Comparison of ENCODE assay signal across 1 cellular context in the genomic region with DNA sequence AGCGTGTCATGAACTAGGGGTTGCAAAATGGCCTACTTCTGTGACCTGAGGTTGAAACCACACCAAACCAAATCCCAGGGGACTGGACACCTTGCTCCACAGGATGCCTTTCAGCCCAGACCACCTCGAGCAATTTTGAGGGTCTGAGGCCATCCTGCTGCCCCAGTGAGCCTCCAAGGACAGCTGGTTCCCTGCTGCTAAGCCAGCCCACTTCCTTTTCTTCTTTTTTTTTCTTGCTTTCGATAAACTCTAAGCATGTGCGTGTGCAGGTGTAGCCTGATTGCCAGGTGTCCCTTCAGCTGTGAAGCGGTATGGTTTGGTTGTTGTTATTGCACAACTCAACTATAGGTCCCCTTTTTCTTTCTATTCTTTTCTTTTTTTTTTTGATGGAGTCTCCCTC.
TF ChIP-seq lines count a peak whose summit lies in the region.

No MANE protein-coding gene starts in this region.

TF ChIP-seq in GM23338, 12 proteins besides CTCF, POLR2A, EP300 and RAD21 (continued from another document):
- TF ChIP-seq, protein P1, sequence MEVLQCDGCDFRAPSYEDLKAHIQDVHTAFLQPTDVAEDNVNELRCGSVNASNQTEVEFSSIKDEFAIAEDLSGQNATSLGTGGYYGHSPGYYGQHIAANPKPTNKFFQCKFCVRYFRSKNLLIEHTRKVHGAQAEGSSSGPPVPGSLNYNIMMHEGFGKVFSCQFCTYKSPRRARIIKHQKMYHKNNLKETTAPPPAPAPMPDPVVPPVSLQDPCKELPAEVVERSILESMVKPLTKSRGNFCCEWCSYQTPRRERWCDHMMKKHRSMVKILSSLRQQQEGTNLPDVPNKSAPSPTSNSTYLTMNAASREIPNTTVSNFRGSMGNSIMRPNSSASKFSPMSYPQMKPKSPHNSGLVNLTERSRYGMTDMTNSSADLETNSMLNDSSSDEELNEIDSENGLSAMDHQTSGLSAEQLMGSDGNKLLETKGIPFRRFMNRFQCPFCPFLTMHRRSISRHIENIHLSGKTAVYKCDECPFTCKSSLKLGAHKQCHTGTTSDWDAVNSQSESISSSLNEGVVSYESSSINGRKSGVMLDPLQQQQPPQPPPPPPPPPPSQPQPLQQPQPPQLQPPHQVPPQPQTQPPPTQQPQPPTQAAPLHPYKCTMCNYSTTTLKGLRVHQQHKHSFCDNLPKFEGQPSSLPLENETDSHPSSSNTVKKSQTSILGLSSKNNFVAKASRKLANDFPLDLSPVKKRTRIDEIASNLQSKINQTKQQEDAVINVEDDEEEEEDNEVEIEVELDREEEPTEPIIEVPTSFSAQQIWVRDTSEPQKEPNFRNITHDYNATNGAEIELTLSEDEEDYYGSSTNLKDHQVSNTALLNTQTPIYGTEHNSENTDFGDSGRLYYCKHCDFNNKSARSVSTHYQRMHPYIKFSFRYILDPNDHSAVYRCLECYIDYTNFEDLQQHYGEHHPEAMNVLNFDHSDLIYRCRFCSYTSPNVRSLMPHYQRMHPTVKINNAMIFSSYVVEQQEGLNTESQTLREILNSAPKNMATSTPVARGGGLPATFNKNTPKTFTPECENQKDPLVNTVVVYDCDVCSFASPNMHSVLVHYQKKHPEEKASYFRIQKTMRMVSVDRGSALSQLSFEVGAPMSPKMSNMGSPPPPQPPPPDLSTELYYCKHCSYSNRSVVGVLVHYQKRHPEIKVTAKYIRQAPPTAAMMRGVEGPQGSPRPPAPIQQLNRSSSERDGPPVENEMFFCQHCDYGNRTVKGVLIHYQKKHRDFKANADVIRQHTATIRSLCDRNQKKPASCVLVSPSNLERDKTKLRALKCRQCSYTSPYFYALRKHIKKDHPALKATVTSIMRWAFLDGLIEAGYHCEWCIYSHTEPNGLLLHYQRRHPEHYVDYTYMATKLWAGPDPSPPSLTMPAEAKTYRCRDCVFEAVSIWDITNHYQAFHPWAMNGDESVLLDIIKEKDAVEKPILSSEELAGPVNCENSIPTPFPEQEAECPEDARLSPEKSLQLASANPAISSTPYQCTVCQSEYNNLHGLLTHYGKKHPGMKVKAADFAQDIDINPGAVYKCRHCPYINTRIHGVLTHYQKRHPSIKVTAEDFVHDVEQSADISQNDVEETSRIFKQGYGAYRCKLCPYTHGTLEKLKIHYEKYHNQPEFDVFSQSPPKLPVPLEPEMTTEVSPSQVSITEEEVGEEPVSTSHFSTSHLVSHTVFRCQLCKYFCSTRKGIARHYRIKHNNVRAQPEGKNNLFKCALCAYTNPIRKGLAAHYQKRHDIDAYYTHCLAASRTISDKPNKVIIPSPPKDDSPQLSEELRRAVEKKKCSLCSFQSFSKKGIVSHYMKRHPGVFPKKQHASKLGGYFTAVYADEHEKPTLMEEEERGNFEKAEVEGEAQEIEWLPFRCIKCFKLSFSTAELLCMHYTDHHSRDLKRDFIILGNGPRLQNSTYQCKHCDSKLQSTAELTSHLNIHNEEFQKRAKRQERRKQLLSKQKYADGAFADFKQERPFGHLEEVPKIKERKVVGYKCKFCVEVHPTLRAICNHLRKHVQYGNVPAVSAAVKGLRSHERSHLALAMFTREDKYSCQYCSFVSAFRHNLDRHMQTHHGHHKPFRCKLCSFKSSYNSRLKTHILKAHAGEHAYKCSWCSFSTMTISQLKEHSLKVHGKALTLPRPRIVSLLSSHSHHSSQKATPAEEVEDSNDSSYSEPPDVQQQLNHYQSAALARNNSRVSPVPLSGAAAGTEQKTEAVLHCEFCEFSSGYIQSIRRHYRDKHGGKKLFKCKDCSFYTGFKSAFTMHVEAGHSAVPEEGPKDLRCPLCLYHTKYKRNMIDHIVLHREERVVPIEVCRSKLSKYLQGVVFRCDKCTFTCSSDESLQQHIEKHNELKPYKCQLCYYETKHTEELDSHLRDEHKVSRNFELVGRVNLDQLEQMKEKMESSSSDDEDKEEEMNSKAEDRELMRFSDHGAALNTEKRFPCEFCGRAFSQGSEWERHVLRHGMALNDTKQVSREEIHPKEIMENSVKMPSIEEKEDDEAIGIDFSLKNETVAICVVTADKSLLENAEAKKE (CRISPR knock-in tag; IDR thresholded peaks at IDR 0.05): no peak
- TF ChIP-seq NANOG (IDR thresholded peaks at IDR 0.05; ENCODE audit: borderline replicate concordance) (no peak), ZNF331 (CRISPR knock-in tag; IDR thresholded peaks at IDR 0.05; ENCODE audit: low read depth) (no peak), EZH2phosphoT487 (IDR thresholded peaks at IDR 0.05; ENCODE audit: unreplicated experiment) (no peak), STAT1 (IDR thresholded peaks at IDR 0.05; ENCODE audit: unreplicated experiment) (no peak), JUNB (IDR thresholded peaks at IDR 0.05; ENCODE audit: unreplicated experiment) (no peak)
- TF ChIP-seq, protein P2, sequence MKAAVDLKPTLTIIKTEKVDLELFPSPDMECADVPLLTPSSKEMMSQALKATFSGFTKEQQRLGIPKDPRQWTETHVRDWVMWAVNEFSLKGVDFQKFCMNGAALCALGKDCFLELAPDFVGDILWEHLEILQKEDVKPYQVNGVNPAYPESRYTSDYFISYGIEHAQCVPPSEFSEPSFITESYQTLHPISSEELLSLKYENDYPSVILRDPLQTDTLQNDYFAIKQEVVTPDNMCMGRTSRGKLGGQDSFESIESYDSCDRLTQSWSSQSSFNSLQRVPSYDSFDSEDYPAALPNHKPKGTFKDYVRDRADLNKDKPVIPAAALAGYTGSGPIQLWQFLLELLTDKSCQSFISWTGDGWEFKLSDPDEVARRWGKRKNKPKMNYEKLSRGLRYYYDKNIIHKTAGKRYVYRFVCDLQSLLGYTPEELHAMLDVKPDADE (IDR thresholded peaks at IDR 0.05): no peak
